In the genomic region with DNA sequence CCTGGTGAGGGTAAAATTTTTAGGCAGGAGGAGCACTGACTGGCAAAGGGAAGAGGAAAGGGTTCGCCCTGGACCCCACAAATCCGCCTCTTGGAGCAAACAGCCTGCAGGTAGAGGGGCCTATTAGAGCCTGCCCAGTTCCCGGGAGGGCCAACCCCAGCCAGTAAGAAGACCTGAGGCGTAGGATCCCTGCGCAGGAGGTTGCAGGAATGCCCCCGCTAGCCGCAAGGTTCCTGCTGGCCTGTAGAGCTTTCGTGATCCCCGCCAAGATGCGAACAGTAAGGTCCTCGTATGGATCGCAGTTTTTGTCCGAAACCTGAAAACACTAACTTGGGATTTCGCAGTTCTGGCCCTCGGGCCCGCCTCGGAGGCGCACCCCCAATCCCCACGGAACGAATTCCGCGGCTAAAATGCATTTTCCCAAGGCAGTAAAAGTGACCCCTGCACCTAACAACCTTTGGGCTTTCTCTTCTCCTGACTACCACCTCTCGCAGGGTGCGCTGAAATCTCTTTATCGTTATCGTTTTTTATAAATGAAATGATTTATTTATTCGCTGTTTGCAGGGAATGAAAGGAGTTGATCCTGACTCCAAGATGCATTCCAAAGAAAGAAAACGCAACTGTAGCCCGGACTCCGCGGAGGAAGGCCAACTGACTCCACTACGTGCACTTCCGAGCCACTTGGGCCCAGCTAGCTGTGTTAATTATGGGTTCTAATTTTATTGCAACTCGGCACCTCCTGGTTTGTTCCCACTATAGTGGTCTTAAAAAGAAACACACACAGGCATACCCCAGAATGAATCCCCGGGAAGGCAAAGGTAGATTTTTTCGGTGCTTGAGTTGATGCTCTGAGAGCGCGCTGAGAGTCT, we compare ENCODE assay signal across 22 cellular contexts. TPM values are rescaled to one million over a fixed set of nuclear protein-coding genes. Genes with fewer than 3 reads are reported as not detected.
DNase-seq lines count a peak whose midpoint lies in the region; ATAC-seq and TF ChIP-seq lines count a peak whose summit lies in the region.
"Had no signal": no experiment of that assay in that cellular context is flagged by ENCODE, and none has a peak within 500 bp of the region (broad histone marks: within the 10 kb centered on the region; RNA-seq: fewer than 3 reads in every experiment).

No MANE protein-coding gene starts in this region.

- ATAC-seq in IMR-90 (ENCODE audit: low read depth), result no peak
- no peak for ATAC-seq in HG03280 (IDR thresholded peaks at IDR 0.05; ENCODE audit: unreplicated experiment)
- ATAC-seq: A549, GM12878, K562 had no signal

- H3K18ac ChIP-seq in IMR-90 (ENCODE audit: low read depth, low read length) (no peak overlapping the region), neuronal stem cell (ENCODE audit: low read length) (peak overlapping the region; percentile 51)

- in situ Hi-C loops in IMR-90 (cut with MboI; ENCODE audit: low sequenced_read_pairs), result loop anchor here (10.0 kb wide), 1 partner anchor 490 kb away; no protein-coding TSS in a partner anchor

- no peak for TF ChIP-seq RAD21 in IMR-90 (IDR thresholded peaks at IDR 0.05; ENCODE audit: low read length)

- H4K8ac ChIP-seq in IMR-90 (ENCODE audit: low read depth in 2 of 2, low read length in 2 of 2), result no peak overlapping the region
- no peak overlapping the region for H4K8ac ChIP-seq in neuronal stem cell (ENCODE audit: low read depth, low read length)

- no peak overlapping the region for H2BK12ac ChIP-seq in neuronal stem cell (ENCODE audit: low read length)

- H3K9ac ChIP-seq in IMR-90 (ENCODE audit: low read depth, low read length), result no peak overlapping the region
- no peak overlapping the region for H3K9ac ChIP-seq in iPS-15b (ENCODE audit: low read depth, low read length)
- no peak overlapping the region for H3K9ac ChIP-seq in neuronal stem cell (ENCODE audit: low read depth, low read length, poor library complexity)

- H3K36me3 ChIP-seq in IMR-90 (ENCODE audit: control insufficient read depth, insufficient read depth, low read length) (no peaks in the 10 kb centered on the region), iPS-15b (ENCODE audit: control insufficient read depth, insufficient read depth, low read length) (no peaks in the 10 kb centered on the region), neuronal stem cell (replicated peaks in 1 of 2; ENCODE audit: control insufficient read depth in 2 of 2, insufficient read depth in 2 of 2, low read length in 2 of 2) (no peaks in the 10 kb centered on the region)

- H2BK20ac ChIP-seq in IMR-90 (ENCODE audit: low read depth, low read length), result no peak overlapping the region

- no peak overlapping the region for H3K4me2 ChIP-seq in IMR-90 (ENCODE audit: low read depth, low read length)
- no peak overlapping the region for H3K4me2 ChIP-seq in neuronal stem cell (ENCODE audit: insufficient read depth, low read length, poor library complexity, severe bottlenecking)

- TF ChIP-seq CTCF in IMR-90 (conservative IDR thresholded peaks at IDR 0.05; ENCODE audit: low read depth, low read length), result no peak

- H3K4me3 ChIP-seq in IMR-90 (ENCODE audit: insufficient read depth, low read depth, low read length) (no peak overlapping the region), iPS-15b (ENCODE audit: low read depth, low read length) (peak overlapping the region; percentile 22), neuronal stem cell (ENCODE audit: low read length in 2 of 2) (no peak overlapping the region)
- H3K4me3 ChIP-seq: A549, GM12878, K562 had no signal

- H3K4ac ChIP-seq in IMR-90 (ENCODE audit: low read depth, low read length) (no peak overlapping the region), neuronal stem cell (ENCODE audit: low read length) (no peak overlapping the region)

- H2AFZ ChIP-seq in IMR-90 (replicated peaks; ENCODE audit: low read length, poor library complexity) (peak overlapping the region; percentile 9), neuronal stem cell (ENCODE audit: low read length) (peak overlapping the region; percentile 51)

- H3K23ac ChIP-seq in IMR-90 (ENCODE audit: low read depth, low read length) (no peak overlapping the region), neuronal stem cell (ENCODE audit: low read depth, low read length, poor library complexity) (no peak overlapping the region)

- H3K4me1 ChIP-seq in IMR-90 (ENCODE audit: control insufficient read depth, insufficient read depth, low read length), result peaks cover 3% of the 10 kb centered on the region; the same call in 1 of the 2 replicates
- no peaks in the 10 kb centered on the region for H3K4me1 ChIP-seq in iPS-15b (ENCODE audit: control insufficient read depth, insufficient read depth, low read length)
- peaks cover 0 to 7% of the 10 kb centered on the region in 2 donors for H3K4me1 ChIP-seq in neuronal stem cell (ENCODE audit: control insufficient read depth in 2 of 2, insufficient read depth in 1 of 2, low read depth in 1 of 2, low read length in 2 of 2)

- H3K27ac ChIP-seq in IMR-90 (ENCODE audit: insufficient read depth, low read length), result no peak overlapping the region
- H3K27ac ChIP-seq in neuronal stem cell (replicated peaks; ENCODE audit: low read length), result no peak overlapping the region
- H3K27ac ChIP-seq: A549, RWPE1 had no signal

- no TSS peak for BruUV-seq in IMR-90 (replicated peaks; lab: Mats Ljungman, UMichigan)

- 4% methylated on average over 14 of the region's 38 CpGs; no CpG with 5 or more reads in 1 of the 2 experiments for WGBS in IMR-90 (ENCODE audit: extremely low coverage in 2 of 2, insufficient read length in 1 of 2), 2 experiments
- no CpG with 5 or more reads among the region's 38 CpGs for WGBS in neuronal stem cell (ENCODE audit: extremely low coverage in 2 of 2, insufficient read length in 2 of 2, insufficient replicate concordance in 1 of 2), 2 donors

- H3K79me1 ChIP-seq in IMR-90 (ENCODE audit: low read depth in 1 of 2, low read length in 2 of 2), result no peaks in the 10 kb centered on the region
- no peaks in the 10 kb centered on the region for H3K79me1 ChIP-seq in neuronal stem cell (ENCODE audit: low read depth, low read length)

- CTCF ChIA-PET in IMR-90 (lab: Yijun Ruan, JAX), result interaction anchor here (0.9 kb wide), 1 partner anchor 16 kb away, joined by 3 read pairs; no protein-coding TSS in a partner anchor

- POLR2A ChIA-PET in IMR-90 (lab: Charles Lee; ENCODE audit: unreplicated experiment), result no interaction called here

- H2BK15ac ChIP-seq in IMR-90 (ENCODE audit: low read depth, low read length) (no peak overlapping the region), neuronal stem cell (ENCODE audit: low read length) (no peak overlapping the region)

- H3K14ac ChIP-seq in IMR-90 (replicated peaks; ENCODE audit: low read depth, low read length), result no peak overlapping the region
- H3K14ac ChIP-seq in neuronal stem cell (ENCODE audit: low read length), result no peak overlapping the region

- intact Hi-C loops in IMR-90 (cut with micrococcal nuclease), result no loop called here

- peak; percentile 56 for DNase-seq in Daoy (ENCODE audit: low read depth)
- DNase-seq in IMR-90, result no peak
- no peak for DNase-seq in neuronal stem cell (ENCODE audit: low spot score)
- DNase-seq in AG20443 (ENCODE audit: low spot score), result no peak
- no peak for DNase-seq in RPMI8226
- DNase-seq in occipital lobe (lab: John Stamatoyannopoulos, UW), result no peak
- DNase-seq: C1 segment of cervical spinal cord, DMS79 treated with DMSO at 0.1 percent for 48 hours, GDM1, GOT3, HFFc6, MV-4-11, NCI-H1417 treated with DMSO at 0.1 percent for 48 hours, NCI-H2029, NCI-H2171 treated with DMSO at 0.1 percent for 48 hours, NCI-H748 treated with DMSO at 0.1 percent for 48 hours had no signal

- no peak overlapping the region for H4K91ac ChIP-seq in IMR-90 (ENCODE audit: insufficient read depth, low read depth, low read length)
- H4K91ac ChIP-seq in neuronal stem cell (ENCODE audit: low read depth, low read length, poor library complexity), result no peak overlapping the region

- H3K9me3 ChIP-seq in IMR-90 (ENCODE audit: control insufficient read depth, insufficient read depth, low read length), result peaks cover 6% of the 10 kb centered on the region
- H3K9me3 ChIP-seq in iPS-15b (ENCODE audit: control insufficient read depth, insufficient read depth, low read length), result no peaks in the 10 kb centered on the region
- peaks cover 0 to 5% of the 10 kb centered on the region in 2 donors for H3K9me3 ChIP-seq in neuronal stem cell (replicated peaks in 1 of 2; ENCODE audit: control insufficient read depth in 2 of 2, insufficient read depth in 1 of 2, low read depth in 1 of 2, low read length in 2 of 2)
- H3K9me3 ChIP-seq: A549 had no signal

- H3K56ac ChIP-seq in IMR-90 (ENCODE audit: extremely low read depth, insufficient read depth, low read length), result no peak overlapping the region

- no peak overlapping the region for H4K5ac ChIP-seq in IMR-90 (ENCODE audit: low read depth, low read length)

- H2AK5ac ChIP-seq in IMR-90 (ENCODE audit: low read depth, low read length) (no peak overlapping the region), neuronal stem cell (ENCODE audit: low read depth, low read length) (no peak overlapping the region)

- H3K27me3 ChIP-seq in IMR-90 (ENCODE audit: control insufficient read depth, insufficient read depth, low read length) (peaks cover 81% of the 10 kb centered on the region), iPS-15b (ENCODE audit: control insufficient read depth, insufficient read depth, low read length) (peaks cover 100% of the 10 kb centered on the region), neuronal stem cell (ENCODE audit: control insufficient read depth in 3 of 3, insufficient read depth in 3 of 3, low read depth in 1 of 3, low read length in 3 of 3) (peaks cover 49 to 100% (median 92%) of the 10 kb centered on the region in 3 experiments)

- H4K20me1 ChIP-seq in IMR-90 (ENCODE audit: insufficient read depth, low read length), result no peaks in the 10 kb centered on the region; the same call in 1 of the 2 replicates

- H2BK5ac ChIP-seq in IMR-90 (ENCODE audit: low read depth, low read length, poor library complexity, severe bottlenecking), result no peak overlapping the region
- no peak overlapping the region for H2BK5ac ChIP-seq in neuronal stem cell (ENCODE audit: low read length)

- H2BK120ac ChIP-seq in IMR-90 (ENCODE audit: low read depth, low read length) (no peak overlapping the region), neuronal stem cell (ENCODE audit: low read depth, low read length) (no peak overlapping the region)

- no peak overlapping the region for H2AK9ac ChIP-seq in IMR-90 (replicated peaks; ENCODE audit: low read depth, low read length, poor library complexity)

- H3K9me1 ChIP-seq in IMR-90 (ENCODE audit: insufficient read depth, low read length), result no peaks in the 10 kb centered on the region

- no peak for TF ChIP-seq POLR2A in IMR-90 (IDR thresholded peaks at IDR 0.05; ENCODE audit: low read depth, low read length)

- dilution Hi-C loops in IMR-90 (cut with HindIII; ENCODE audit: low sequenced_read_pairs, unreplicated experiment), result no loop called here

RNA-seq across cellular contexts. Expression of gene PAX9, which starts 7.2 kb away (rescaled TPM):
- total RNA-seq in Daoy (2014; rRNA removed; shearing (Covaris generic)), result 16.7 and 17.5 TPM in 2 replicates
- not detected in 2 replicates for total RNA-seq in IMR-90 (2012; rRNA removed)
- not detected in 2 replicates for polyA plus RNA-seq in IMR-90 (2012; rRNA removed)
- polyA plus RNA-seq in IMR-90 (2012; cell fraction: cytosol; rRNA removed), result not detected in 2 replicates
- polyA plus RNA-seq in IMR-90 (2012; cell fraction: nucleus; rRNA removed; ENCODE audit: low replicate concordance), result not detected in 2 replicates
- polyA plus RNA-seq in neuronal stem cell (2013, experiment 1 of 2), result not detected
- 0.03 TPM for polyA plus RNA-seq in neuronal stem cell (2013, experiment 2 of 2)
- under 0.01 TPM for total RNA-seq in occipital lobe

Comparison
In these comparisons a context has a peak if more than half of its experiments do, and no peak if none do; other contexts are left out.
1. RNA of gene PAX9, which starts 7.2 kb away (total RNA-seq): 16.7 to 17.5 TPM in Daoy; not detected in IMR-90 and under 0.01 TPM in occipital lobe (single experiment); every median in the first group is over 10 times any median in the second.